ENCODE assay signal across 29 cellular contexts in the genomic region with DNA sequence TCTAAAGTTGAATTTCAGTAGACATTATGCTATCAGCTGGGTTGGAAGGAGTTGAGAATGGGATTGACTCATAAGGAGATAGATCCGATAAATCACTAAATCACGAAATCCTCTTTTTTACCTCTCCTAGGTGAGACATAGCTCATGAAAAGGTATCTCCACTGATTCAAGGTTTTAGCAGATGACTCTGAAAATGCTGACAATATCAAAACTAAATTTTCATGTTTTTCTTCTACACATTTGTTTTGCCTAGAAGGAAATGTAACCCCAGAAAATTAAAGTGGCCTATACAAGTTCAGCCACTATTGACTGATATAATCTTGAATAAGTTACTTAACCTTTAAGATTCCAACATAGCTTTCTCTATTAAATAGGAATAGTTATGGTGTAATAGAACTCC.
"Had no signal": no experiment of that assay in that cellular context is flagged by ENCODE, and none has a peak within 500 bp of the region (broad histone marks: within the 10 kb centered on the region; RNA-seq: fewer than 3 reads in every experiment).

No MANE protein-coding gene starts in this region.

- H3K9me3 Mint-ChIP-seq: dendritic cell treated with granulocyte-macrophage colony-stimulating factor and Interleukin-4, amounts not matched to agents 40 ng/mL and 50 ng/mL, for 4 days; effector memory CD8-positive, alpha-beta T cell; endodermal cell had no signal

- H3K36me3 ChIP-seq: colonic mucosa, esophagus muscularis mucosa, esophagus squamous epithelium, gastrocnemius medialis, gastroesophageal sphincter, heart left ventricle, heart right ventricle had no signal

- H3K27ac ChIP-seq: colonic mucosa, coronary artery, dorsolateral prefrontal cortex, epithelial cell of prostate, esophagus muscularis mucosa, esophagus squamous epithelium, foreskin keratinocyte, gastrocnemius medialis, gastroesophageal sphincter, heart left ventricle, heart right ventricle had no signal

- ATAC-seq: effector memory CD8-positive, alpha-beta T cell; esophagus mucosa; foreskin keratinocyte; gastrocnemius medialis; gastroesophageal sphincter; heart left ventricle; heart right ventricle had no signal

- H3K27me3 ChIP-seq: colonic mucosa, esophagus muscularis mucosa, esophagus squamous epithelium, foreskin keratinocyte, gastrocnemius medialis, gastroesophageal sphincter, heart left ventricle, heart right ventricle had no signal

- H3K4me1 ChIP-seq: colonic mucosa, esophagus muscularis mucosa, esophagus squamous epithelium, foreskin keratinocyte, gastrocnemius medialis, gastroesophageal sphincter, heart left ventricle, heart right ventricle had no signal

- H3K4me3 Mint-ChIP-seq: dendritic cell treated with granulocyte-macrophage colony-stimulating factor and Interleukin-4, amounts not matched to agents 40 ng/mL and 50 ng/mL, for 4 days; effector memory CD8-positive, alpha-beta T cell; endodermal cell had no signal

- DNase-seq: colonic mucosa; cortex of kidney; dermis blood vessel endothelial cell; dorsolateral prefrontal cortex; effector CD4-positive, alpha-beta T cell; effector CD8-positive, alpha-beta T cell; effector memory CD4-positive, alpha-beta T cell; effector memory CD8-positive, alpha-beta T cell; endodermal cell; erythroblast; esophagus squamous epithelium; foreskin fibroblast; foreskin keratinocyte; foreskin melanocyte; gastrocnemius medialis; glutamatergic neuron; head of caudate nucleus; heart left ventricle; heart right ventricle had no signal

- H3K27me3 Mint-ChIP-seq: dendritic cell treated with granulocyte-macrophage colony-stimulating factor and Interleukin-4, amounts not matched to agents 40 ng/mL and 50 ng/mL, for 4 days had no signal

- H3K4me3 ChIP-seq: colonic mucosa, coronary artery, dorsolateral prefrontal cortex, esophagus muscularis mucosa, esophagus squamous epithelium, gastrocnemius medialis, gastroesophageal sphincter, heart left ventricle, heart right ventricle had no signal

- H3K27ac Mint-ChIP-seq: dendritic cell treated with granulocyte-macrophage colony-stimulating factor and Interleukin-4, amounts not matched to agents 40 ng/mL and 50 ng/mL, for 4 days; effector memory CD8-positive, alpha-beta T cell; endodermal cell had no signal

- H3K9me3 ChIP-seq: colonic mucosa, esophagus muscularis mucosa, esophagus squamous epithelium, gastrocnemius medialis, gastroesophageal sphincter, heart left ventricle, heart right ventricle had no signal

- FAIRE-seq: colon, endometrium, endothelial cell of umbilical vein, frontal cortex had no signal
